In genomic region chr17:75877752-75878173, GRCh38 we compare ENCODE assay signal across 1 cellular context.
TF ChIP-seq lines count a peak whose summit lies in the region.

No MANE protein-coding gene starts in this region.

TF ChIP-seq in HepG2, 621 proteins besides CTCF, POLR2A, EP300 and RAD21 (continued from another document and continues in another):
- TF ChIP-seq SOX13 (IDR thresholded peaks at IDR 0.05), result no peak; the same call in 1 of the 2 replicates
- peak in 1 of 2 experiments; percentile 74; a peak in 2 of 4 replicates for TF ChIP-seq SOX13 (CRISPR knock-in tag; conservative IDR thresholded peaks at IDR 0.05 in 1 of 2, IDR thresholded peaks at IDR 0.05 in 1 of 2)
- no peak for TF ChIP-seq HNF4G (IDR thresholded peaks at IDR 0.05; ENCODE audit: borderline replicate concordance, low read depth, low read length)
- TF ChIP-seq HNF4G (CRISPR knock-in tag; IDR thresholded peaks at IDR 0.05; ENCODE audit: borderline replicate concordance, low read depth), result no peak
- no peak for TF ChIP-seq NFYB (CRISPR knock-in tag; IDR thresholded peaks at IDR 0.05)
- TF ChIP-seq TBP (CRISPR knock-in tag; IDR thresholded peaks at IDR 0.05), result 0 out of 2 replicates have a peak, but pooled peaks have one; percentile 23
- TF ChIP-seq ZNF451 (CRISPR knock-in tag; IDR thresholded peaks at IDR 0.05), result peak; percentile 85; the same call in 1 of the 2 replicates
- TF ChIP-seq ZFP36L1 (CRISPR knock-in tag; IDR thresholded peaks at IDR 0.05), result no peak; the same call in 1 of the 2 replicates
- no peak for TF ChIP-seq SP140L (CRISPR knock-in tag; IDR thresholded peaks at IDR 0.05; ENCODE audit: borderline replicate concordance)
- TF ChIP-seq ZNF264 (CRISPR knock-in tag; IDR thresholded peaks at IDR 0.05), result no peak
- no peak for TF ChIP-seq NPAS2 (CRISPR knock-in tag; IDR thresholded peaks at IDR 0.05; ENCODE audit: borderline replicate concordance)
- TF ChIP-seq FOSL1 (CRISPR knock-in tag; IDR thresholded peaks at IDR 0.05; ENCODE audit: borderline replicate concordance), result no peak
- TF ChIP-seq RXRB (CRISPR knock-in tag; IDR thresholded peaks at IDR 0.05; ENCODE audit: borderline replicate concordance), result no peak
- TF ChIP-seq ZFP36 (IDR thresholded peaks at IDR 0.05; ENCODE audit: borderline replicate concordance, low read depth, low read length, partially characterized antibody), result no peak
- no peak; the same call in 1 of the 2 replicates for TF ChIP-seq PRDM15 (CRISPR knock-in tag; IDR thresholded peaks at IDR 0.05)
- no peak for TF ChIP-seq ZNF468 (CRISPR knock-in tag; IDR thresholded peaks at IDR 0.05)
- 0 out of 2 replicates have a peak, but pooled peaks have one; percentile 11 for TF ChIP-seq ZNF567 (CRISPR knock-in tag; IDR thresholded peaks at IDR 0.05; ENCODE audit: borderline replicate concordance)
- no peak for TF ChIP-seq ZKSCAN8 (CRISPR knock-in tag; IDR thresholded peaks at IDR 0.05; ENCODE audit: borderline replicate concordance)
- TF ChIP-seq ZBTB8A (CRISPR knock-in tag; IDR thresholded peaks at IDR 0.05; ENCODE audit: borderline replicate concordance, low read depth), result 0 out of 2 replicates have a peak, but pooled peaks have one; percentile 12
- TF ChIP-seq NFRKB (IDR thresholded peaks at IDR 0.05), result no peak
- no peak for TF ChIP-seq NFATC3 (CRISPR knock-in tag; IDR thresholded peaks at IDR 0.05)
- TF ChIP-seq TIGD3 (CRISPR knock-in tag; IDR thresholded peaks at IDR 0.05; ENCODE audit: borderline replicate concordance), result no peak
- no peak for TF ChIP-seq ZNF260 (CRISPR knock-in tag; IDR thresholded peaks at IDR 0.05; ENCODE audit: borderline replicate concordance, low read depth)
- TF ChIP-seq ZNF17 (CRISPR knock-in tag; IDR thresholded peaks at IDR 0.05), result no peak
- peak; percentile 79 for TF ChIP-seq BRD4 (CRISPR knock-in tag; IDR thresholded peaks at IDR 0.05)
- 0 out of 2 replicates have a peak, but pooled peaks have one; percentile 67 for TF ChIP-seq ZNF329 (CRISPR knock-in tag; IDR thresholded peaks at IDR 0.05; ENCODE audit: low read depth)
- TF ChIP-seq BRCA1 (CRISPR knock-in tag; IDR thresholded peaks at IDR 0.05), result peak; percentile 74; the same call in 1 of the 2 replicates
- no peak for TF ChIP-seq NFIB (CRISPR knock-in tag; IDR thresholded peaks at IDR 0.05; ENCODE audit: borderline replicate concordance)
- no peak for TF ChIP-seq KDM4B (CRISPR knock-in tag; IDR thresholded peaks at IDR 0.05)
- TF ChIP-seq SMAD1 (CRISPR knock-in tag; IDR thresholded peaks at IDR 0.05; ENCODE audit: borderline replicate concordance, low read depth), result no peak
- no peak for TF ChIP-seq ZNF878 (CRISPR knock-in tag; IDR thresholded peaks at IDR 0.05)
- TF ChIP-seq, protein P1, sequence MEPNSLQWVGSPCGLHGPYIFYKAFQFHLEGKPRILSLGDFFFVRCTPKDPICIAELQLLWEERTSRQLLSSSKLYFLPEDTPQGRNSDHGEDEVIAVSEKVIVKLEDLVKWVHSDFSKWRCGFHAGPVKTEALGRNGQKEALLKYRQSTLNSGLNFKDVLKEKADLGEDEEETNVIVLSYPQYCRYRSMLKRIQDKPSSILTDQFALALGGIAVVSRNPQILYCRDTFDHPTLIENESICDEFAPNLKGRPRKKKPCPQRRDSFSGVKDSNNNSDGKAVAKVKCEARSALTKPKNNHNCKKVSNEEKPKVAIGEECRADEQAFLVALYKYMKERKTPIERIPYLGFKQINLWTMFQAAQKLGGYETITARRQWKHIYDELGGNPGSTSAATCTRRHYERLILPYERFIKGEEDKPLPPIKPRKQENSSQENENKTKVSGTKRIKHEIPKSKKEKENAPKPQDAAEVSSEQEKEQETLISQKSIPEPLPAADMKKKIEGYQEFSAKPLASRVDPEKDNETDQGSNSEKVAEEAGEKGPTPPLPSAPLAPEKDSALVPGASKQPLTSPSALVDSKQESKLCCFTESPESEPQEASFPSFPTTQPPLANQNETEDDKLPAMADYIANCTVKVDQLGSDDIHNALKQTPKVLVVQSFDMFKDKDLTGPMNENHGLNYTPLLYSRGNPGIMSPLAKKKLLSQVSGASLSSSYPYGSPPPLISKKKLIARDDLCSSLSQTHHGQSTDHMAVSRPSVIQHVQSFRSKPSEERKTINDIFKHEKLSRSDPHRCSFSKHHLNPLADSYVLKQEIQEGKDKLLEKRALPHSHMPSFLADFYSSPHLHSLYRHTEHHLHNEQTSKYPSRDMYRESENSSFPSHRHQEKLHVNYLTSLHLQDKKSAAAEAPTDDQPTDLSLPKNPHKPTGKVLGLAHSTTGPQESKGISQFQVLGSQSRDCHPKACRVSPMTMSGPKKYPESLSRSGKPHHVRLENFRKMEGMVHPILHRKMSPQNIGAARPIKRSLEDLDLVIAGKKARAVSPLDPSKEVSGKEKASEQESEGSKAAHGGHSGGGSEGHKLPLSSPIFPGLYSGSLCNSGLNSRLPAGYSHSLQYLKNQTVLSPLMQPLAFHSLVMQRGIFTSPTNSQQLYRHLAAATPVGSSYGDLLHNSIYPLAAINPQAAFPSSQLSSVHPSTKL (CRISPR knock-in tag; IDR thresholded peaks at IDR 0.05), result no peak
- TF ChIP-seq ZNF589 (CRISPR knock-in tag; conservative IDR thresholded peaks at IDR 0.05), result peak; percentile 44; the same call in 1 of the 2 replicates
- peak; percentile 87; the same call in 1 of the 2 replicates for TF ChIP-seq KAT7 (CRISPR knock-in tag; IDR thresholded peaks at IDR 0.05; ENCODE audit: borderline replicate concordance)
- TF ChIP-seq ZNF773 (CRISPR knock-in tag; IDR thresholded peaks at IDR 0.05; ENCODE audit: borderline replicate concordance), result peak; percentile 91; the same call in 1 of the 2 replicates
- TF ChIP-seq CBFB (CRISPR knock-in tag; IDR thresholded peaks at IDR 0.05), result no peak
- TF ChIP-seq PHF20 (CRISPR knock-in tag; IDR thresholded peaks at IDR 0.05), result peak; percentile 23; the same call in 1 of the 2 replicates
- no peak; the same call in 1 of the 2 replicates for TF ChIP-seq SNAPC2 (CRISPR knock-in tag; IDR thresholded peaks at IDR 0.05)
- peak; percentile 88; the same call in 1 of the 2 replicates for TF ChIP-seq PAX8 (CRISPR knock-in tag; IDR thresholded peaks at IDR 0.05; ENCODE audit: borderline replicate concordance)
- peak; percentile 86 for TF ChIP-seq SALL2 (CRISPR knock-in tag; IDR thresholded peaks at IDR 0.05)
- no peak for TF ChIP-seq FOSL2 (CRISPR knock-in tag; IDR thresholded peaks at IDR 0.05)
- TF ChIP-seq RFX5 (IDR thresholded peaks at IDR 0.05; ENCODE audit: low read depth, low read length), result no peak; the same call in 1 of the 2 replicates
- peak; percentile 88; the same call in 1 of the 2 replicates for TF ChIP-seq HOXA9 (CRISPR knock-in tag; IDR thresholded peaks at IDR 0.05; ENCODE audit: borderline replicate concordance)
- no peak for TF ChIP-seq SRSF1 (optimal IDR thresholded peaks at IDR 0.05; ENCODE audit: low read depth, low read length)
- no peak for TF ChIP-seq IRF2 (CRISPR knock-in tag; IDR thresholded peaks at IDR 0.05)
- no peak; the same call in 1 of the 2 replicates for TF ChIP-seq DMAP1 (CRISPR knock-in tag; IDR thresholded peaks at IDR 0.05)
- TF ChIP-seq ZNF256 (CRISPR knock-in tag; conservative IDR thresholded peaks at IDR 0.05), result no peak; the same call in 1 of the 2 replicates
- peak; percentile 68 for TF ChIP-seq MXD4 (CRISPR knock-in tag; IDR thresholded peaks at IDR 0.05)
- 0 out of 2 replicates have a peak, but pooled peaks have one; percentile 22 for TF ChIP-seq POLR2AphosphoS5 (IDR thresholded peaks at IDR 0.05; ENCODE audit: low read depth, low read length)
- no peak; the same call in 1 of the 2 replicates for TF ChIP-seq REPIN1 (CRISPR knock-in tag; IDR thresholded peaks at IDR 0.05; ENCODE audit: borderline replicate concordance, low read depth)
- TF ChIP-seq ZBTB20 (CRISPR knock-in tag; IDR thresholded peaks at IDR 0.05; ENCODE audit: borderline replicate concordance, low read depth), result no peak; the same call in 1 of the 2 replicates
- TF ChIP-seq DR1 (CRISPR knock-in tag; IDR thresholded peaks at IDR 0.05), result 0 out of 2 replicates have a peak, but pooled peaks have one; percentile 62
- TF ChIP-seq KDM1A (CRISPR knock-in tag; IDR thresholded peaks at IDR 0.05), result peak; percentile 46; the same call in 1 of the 2 replicates
- TF ChIP-seq, protein P2, sequence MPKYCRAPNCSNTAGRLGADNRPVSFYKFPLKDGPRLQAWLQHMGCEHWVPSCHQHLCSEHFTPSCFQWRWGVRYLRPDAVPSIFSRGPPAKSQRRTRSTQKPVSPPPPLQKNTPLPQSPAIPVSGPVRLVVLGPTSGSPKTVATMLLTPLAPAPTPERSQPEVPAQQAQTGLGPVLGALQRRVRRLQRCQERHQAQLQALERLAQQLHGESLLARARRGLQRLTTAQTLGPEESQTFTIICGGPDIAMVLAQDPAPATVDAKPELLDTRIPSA (CRISPR knock-in tag; IDR thresholded peaks at IDR 0.05; ENCODE audit: borderline replicate concordance), result no peak; the same call in 1 of the 2 replicates
- peak; percentile 31; the same call in 1 of the 2 replicates for TF ChIP-seq ZNF225 (CRISPR knock-in tag; IDR thresholded peaks at IDR 0.05)
- no peak for TF ChIP-seq ZNF33A (CRISPR knock-in tag; IDR thresholded peaks at IDR 0.05; ENCODE audit: borderline replicate concordance)
